Comparison of ENCODE assay signal across 1 cellular context in the genomic region with DNA sequence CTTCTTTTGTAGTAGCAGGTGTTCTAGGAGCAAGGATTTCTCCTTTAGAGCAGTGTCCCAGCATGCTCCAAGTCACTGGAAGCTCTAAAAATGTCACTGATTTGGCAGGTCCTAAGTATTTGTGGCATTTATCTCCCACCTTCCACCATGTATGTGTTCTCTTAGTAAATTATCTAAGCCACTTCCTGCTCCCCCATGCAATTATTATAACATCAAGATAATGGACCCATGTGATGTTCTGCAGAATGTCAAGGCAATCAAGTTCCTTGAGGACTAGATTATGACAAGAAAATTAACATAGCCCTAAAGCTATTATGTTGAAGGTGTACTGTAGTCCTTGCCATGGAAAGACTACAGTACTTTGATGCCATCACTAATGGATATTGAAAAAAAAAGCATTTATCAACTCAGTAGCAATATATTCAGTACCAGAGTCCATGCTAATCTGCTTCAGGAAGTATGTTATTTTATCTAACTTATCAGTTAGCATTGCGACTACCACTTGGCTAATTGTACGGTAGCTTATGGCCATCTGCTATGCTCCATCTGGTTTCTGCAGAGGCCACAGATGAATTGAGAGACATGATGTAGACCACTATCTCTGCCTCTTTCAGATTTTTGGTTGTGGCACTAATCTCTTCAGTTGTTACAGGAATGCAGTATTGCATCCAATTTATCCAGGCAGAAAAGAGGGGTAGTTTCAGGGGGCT.
A peak's percentile ranks its signal among the peaks of the same experiment; 100 is the strongest.
TF ChIP-seq lines count a peak whose summit lies in the region.

No MANE protein-coding gene starts in this region.

TF ChIP-seq in SK-N-SH, 30 proteins besides CTCF, POLR2A, EP300 and RAD21 (continued from another document):
- TF ChIP-seq, protein P1, sequence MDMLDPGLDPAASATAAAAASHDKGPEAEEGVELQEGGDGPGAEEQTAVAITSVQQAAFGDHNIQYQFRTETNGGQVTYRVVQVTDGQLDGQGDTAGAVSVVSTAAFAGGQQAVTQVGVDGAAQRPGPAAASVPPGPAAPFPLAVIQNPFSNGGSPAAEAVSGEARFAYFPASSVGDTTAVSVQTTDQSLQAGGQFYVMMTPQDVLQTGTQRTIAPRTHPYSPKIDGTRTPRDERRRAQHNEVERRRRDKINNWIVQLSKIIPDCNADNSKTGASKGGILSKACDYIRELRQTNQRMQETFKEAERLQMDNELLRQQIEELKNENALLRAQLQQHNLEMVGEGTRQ (IDR thresholded peaks at IDR 0.05; ENCODE audit: borderline replicate concordance, low read depth, low read length) = no peak
- TF ChIP-seq GATA2 (CRISPR knock-in tag; IDR thresholded peaks at IDR 0.05) (peak; percentile 93), RXRA (IDR thresholded peaks at IDR 0.05; ENCODE audit: borderline replicate concordance, low read depth) (no peak), MEF2A (IDR thresholded peaks at IDR 0.05; ENCODE audit: borderline replicate concordance, low read depth) (no peak), NFIC (IDR thresholded peaks at IDR 0.05; ENCODE audit: borderline replicate concordance) (no peak), RCOR1 (IDR thresholded peaks at IDR 0.05; ENCODE audit: low read length) (peak; percentile 89), FOXM1 (IDR thresholded peaks at IDR 0.05; ENCODE audit: low read depth) (no peak), MXI1 (IDR thresholded peaks at IDR 0.05; ENCODE audit: low read depth, low read length) (0 out of 2 replicates have a peak, but pooled peaks have one; percentile 33), TCF12 (IDR thresholded peaks at IDR 0.05) (peak; percentile 39)
- TF ChIP-seq, protein P2, sequence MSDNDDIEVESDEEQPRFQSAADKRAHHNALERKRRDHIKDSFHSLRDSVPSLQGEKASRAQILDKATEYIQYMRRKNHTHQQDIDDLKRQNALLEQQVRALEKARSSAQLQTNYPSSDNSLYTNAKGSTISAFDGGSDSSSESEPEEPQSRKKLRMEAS (IDR thresholded peaks at IDR 0.05; ENCODE audit: low read depth) = no peak
